Comparison of ENCODE assay signal across 8 cellular contexts in the genomic region with DNA sequence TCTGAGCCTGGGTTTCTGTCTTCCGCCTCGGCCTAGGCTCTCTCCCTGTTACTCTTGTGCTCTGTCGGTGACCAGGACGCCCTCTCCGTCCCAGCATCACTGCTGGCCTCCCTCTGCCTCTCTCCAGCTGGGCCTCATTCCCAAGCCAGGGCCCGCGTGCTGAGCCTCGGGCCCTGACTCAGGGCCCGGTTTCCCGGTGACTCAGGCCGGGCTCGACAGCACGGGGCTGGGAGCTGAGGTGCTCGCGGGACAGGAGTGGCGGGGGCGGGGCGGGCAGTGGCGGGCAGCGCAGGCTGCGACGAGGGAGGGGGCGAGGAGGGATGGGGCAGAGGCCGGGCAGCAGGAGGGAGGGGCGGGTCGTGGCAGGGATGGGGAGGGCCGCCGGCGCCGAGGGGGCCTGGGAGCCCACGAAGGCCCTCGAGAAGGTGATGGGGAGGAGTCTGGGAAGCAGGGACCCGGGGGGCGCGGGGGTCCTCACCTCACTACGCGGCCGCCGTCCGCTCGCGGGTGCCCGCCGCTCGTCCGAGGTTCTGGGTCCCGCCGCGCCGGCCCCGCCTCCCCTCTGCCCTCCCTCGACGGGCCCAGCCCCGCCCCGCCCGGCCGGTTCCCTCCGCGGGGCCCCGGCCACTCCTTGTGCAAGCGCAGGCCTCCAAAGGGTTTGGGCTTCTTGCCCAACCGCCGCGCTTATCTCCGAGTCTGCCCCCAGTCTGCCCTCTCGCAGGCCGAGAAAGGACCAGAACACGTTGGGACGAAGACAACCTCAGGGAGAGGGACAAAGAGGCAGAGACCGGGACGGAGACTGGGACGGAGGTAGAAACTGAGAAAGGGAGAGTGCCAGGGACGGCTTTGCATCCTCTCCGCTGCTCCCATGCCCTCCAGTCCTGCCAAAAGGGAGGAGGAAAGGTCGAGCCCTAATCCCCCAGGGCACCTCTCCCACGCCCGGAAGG. TPM values are rescaled to one million over a fixed set of nuclear protein-coding genes. Genes with fewer than 3 reads are reported as not detected.
DNase-seq lines count a peak whose midpoint lies in the region; ATAC-seq and TF ChIP-seq lines count a peak whose summit lies in the region.

A gene with protein sequence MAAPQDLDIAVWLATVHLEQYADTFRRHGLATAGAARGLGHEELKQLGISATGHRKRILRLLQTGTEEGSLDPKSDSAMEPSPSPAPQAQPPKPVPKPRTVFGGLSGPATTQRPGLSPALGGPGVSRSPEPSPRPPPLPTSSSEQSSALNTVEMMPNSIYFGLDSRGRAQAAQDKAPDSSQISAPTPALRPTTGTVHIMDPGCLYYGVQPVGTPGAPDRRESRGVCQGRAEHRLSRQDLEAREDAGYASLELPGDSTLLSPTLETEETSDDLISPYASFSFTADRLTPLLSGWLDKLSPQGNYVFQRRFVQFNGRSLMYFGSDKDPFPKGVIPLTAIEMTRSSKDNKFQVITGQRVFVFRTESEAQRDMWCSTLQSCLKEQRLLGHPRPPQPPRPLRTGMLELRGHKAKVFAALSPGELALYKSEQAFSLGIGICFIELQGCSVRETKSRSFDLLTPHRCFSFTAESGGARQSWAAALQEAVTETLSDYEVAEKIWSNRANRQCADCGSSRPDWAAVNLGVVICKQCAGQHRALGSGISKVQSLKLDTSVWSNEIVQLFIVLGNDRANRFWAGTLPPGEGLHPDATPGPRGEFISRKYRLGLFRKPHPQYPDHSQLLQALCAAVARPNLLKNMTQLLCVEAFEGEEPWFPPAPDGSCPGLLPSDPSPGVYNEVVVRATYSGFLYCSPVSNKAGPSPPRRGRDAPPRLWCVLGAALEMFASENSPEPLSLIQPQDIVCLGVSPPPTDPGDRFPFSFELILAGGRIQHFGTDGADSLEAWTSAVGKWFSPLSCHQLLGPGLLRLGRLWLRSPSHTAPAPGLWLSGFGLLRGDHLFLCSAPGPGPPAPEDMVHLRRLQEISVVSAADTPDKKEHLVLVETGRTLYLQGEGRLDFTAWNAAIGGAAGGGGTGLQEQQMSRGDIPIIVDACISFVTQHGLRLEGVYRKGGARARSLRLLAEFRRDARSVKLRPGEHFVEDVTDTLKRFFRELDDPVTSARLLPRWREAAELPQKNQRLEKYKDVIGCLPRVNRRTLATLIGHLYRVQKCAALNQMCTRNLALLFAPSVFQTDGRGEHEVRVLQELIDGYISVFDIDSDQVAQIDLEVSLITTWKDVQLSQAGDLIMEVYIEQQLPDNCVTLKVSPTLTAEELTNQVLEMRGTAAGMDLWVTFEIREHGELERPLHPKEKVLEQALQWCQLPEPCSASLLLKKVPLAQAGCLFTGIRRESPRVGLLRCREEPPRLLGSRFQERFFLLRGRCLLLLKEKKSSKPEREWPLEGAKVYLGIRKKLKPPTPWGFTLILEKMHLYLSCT (N-terminal part only) (minus strand): TSS at position 536 of the 947 bp plus-strand sequence. CDS start 1,744 bp downstream, outside the sequence.

- ATAC-seq in Right ventricle myocardium superior (ENCODE audit: poor library complexity) (peak; percentile 96), omental fat pad (ENCODE audit: low FRiP score) (peak; percentile 91), GM19395 (IDR thresholded peaks at IDR 0.05; ENCODE audit: unreplicated experiment) (no peak)

- DNase-seq in SHP77 (lab: John Stamatoyannopoulos, UW) = peak; percentile 36 to 44
- no peak for DNase-seq in SHP77 treated with DMSO at 0.1 percent for 48 hours (lab: John Stamatoyannopoulos, UW)
- peak; percentile 29 for DNase-seq in SK-MEL-5 (ENCODE audit: low read depth, low spot score)
- peak; percentile 57 for DNase-seq in amniotic stem cell (lab: John Stamatoyannopoulos, UW)
- peak; percentile 94 for DNase-seq in Right ventricle myocardium superior
- DNase-seq in omental fat pad (ENCODE audit: low spot score) = peak; percentile 34
- no peak for DNase-seq in superior temporal gyrus (ENCODE audit: extremely low spot score)

- TF ChIP-seq CTCF in omental fat pad (IDR thresholded peaks at IDR 0.05) = no peak

- in situ Hi-C loops in SK-MEL-5 (cut with HindIII; ENCODE audit: low pct_unique_long_range_greater_than_20kb, low sequenced_read_pairs) = no loop called here

- intact Hi-C loops in Right ventricle myocardium superior (cut with DNase I) = no loop called here

RNA-seq across cellular contexts. Expression of the gene that starts here (rescaled TPM):
- total RNA-seq in SK-MEL-5 (2014; rRNA removed; shearing (Covaris generic)) = 0.48 and 1.0 TPM in 2 replicates
- polyA plus RNA-seq in SK-MEL-5 (2015; cell fraction: cytosol; rRNA removed) = 0.82 and 1.0 TPM in 2 replicates
- polyA plus RNA-seq in SK-MEL-5 (2015; cell fraction: nucleus; rRNA removed) = 2.7 and 4.1 TPM in 2 replicates
- total RNA-seq in Right ventricle myocardium superior (12.5 TPM), omental fat pad (10 to 100 TPM in 1 of 4 donors, 1 to 10 TPM in 3; 2.6 to 36.1 (median 9.1) TPM)

Comparison
In these comparisons a context has a peak if more than half of its experiments do, and no peak if none do; other contexts are left out.
1. DNase-seq: peak in SHP77 (2 of 2), SK-MEL-5 (single experiment), amniotic stem cell (single experiment), Right ventricle myocardium superior (single experiment) and omental fat pad (single experiment); none in SHP77 treated with DMSO at 0.1 percent for 48 hours (single experiment) and superior temporal gyrus (single experiment).